ENCODE assay signal across 23 cellular contexts in genomic region chr9:112015149-112015548, GRCh38.
"Had no signal": no experiment of that assay in that cellular context is flagged by ENCODE, and none has a peak within 500 bp of the region (broad histone marks: within the 10 kb centered on the region; RNA-seq: fewer than 3 reads in every experiment).

No MANE protein-coding gene starts in this region.

- H3K4me3 Mint-ChIP-seq: activated CD4-positive, alpha-beta memory T cell treated with anti-CD3 and anti-CD28 coated beads, Interleukin-2, amount 10 ng/mL, durations not matched to agents 7 days and 5 days; activated CD8-positive, alpha-beta memory T cell treated with anti-CD3 and anti-CD28 coated beads, Interleukin-2, amount 10 ng/mL, durations not matched to agents 7 days and 5 days; activated naive CD8-positive, alpha-beta T cell treated with anti-CD3 and anti-CD28 coated beads, Interleukin-2, amount 10 ng/mL, durations not matched to agents 7 days and 5 days; activated T-helper 17 cell treated with anti-CD3 and anti-CD28 coated beads, Interleukin-2, amount 50 U/mL, for 72 hours; T-helper 2 cell treated with Interferon-gamma antibody and Interleukin-4, amounts not matched to agents 5 μg/mL and 100 μg/mL, for 36 hours; WTC11 had no signal

- H3K27me3 Mint-ChIP-seq: activated T-helper 17 cell treated with anti-CD3 and anti-CD28 coated beads, Interleukin-2, amount 50 U/mL, for 72 hours had no signal

- H3K4me3 ChIP-seq: body of pancreas, dorsolateral prefrontal cortex, lung, tibial nerve had no signal

- H3K27ac ChIP-seq: body of pancreas, dorsolateral prefrontal cortex, tibial nerve had no signal

- H3K27ac Mint-ChIP-seq: activated CD4-positive, alpha-beta memory T cell treated with anti-CD3 and anti-CD28 coated beads, Interleukin-2, amount 10 ng/mL, durations not matched to agents 7 days and 5 days; activated CD8-positive, alpha-beta memory T cell treated with anti-CD3 and anti-CD28 coated beads, Interleukin-2, amount 10 ng/mL, durations not matched to agents 7 days and 5 days; activated naive CD8-positive, alpha-beta T cell treated with anti-CD3 and anti-CD28 coated beads, Interleukin-2, amount 10 ng/mL, durations not matched to agents 7 days and 5 days; activated T-helper 17 cell treated with anti-CD3 and anti-CD28 coated beads, Interleukin-2, amount 50 U/mL, for 72 hours; T-helper 2 cell treated with Interferon-gamma antibody and Interleukin-4, amounts not matched to agents 5 μg/mL and 100 μg/mL, for 36 hours; WTC11 had no signal

- H3K9me3 ChIP-seq: body of pancreas, tibial nerve had no signal

- DNase-seq: activated CD4-positive, alpha-beta memory T cell treated with anti-CD3 and anti-CD28 coated beads, Interleukin-2, amount 10 ng/mL, durations not matched to agents 7 days and 5 days; activated CD4-positive, alpha-beta T cell treated with anti-CD3 and anti-CD28 coated beads for 48 hours; activated CD8-positive, alpha-beta memory T cell treated with anti-CD3 and anti-CD28 coated beads, Interleukin-2, amount 10 ng/mL, durations not matched to agents 7 days and 5 days; activated naive CD4-positive, alpha-beta T cell treated with Interleukin-2 at 50 U/mL for 16 hours; activated naive CD8-positive, alpha-beta T cell treated with anti-CD3 and anti-CD28 coated beads, Interleukin-2, amount 10 ng/mL, durations not matched to agents 7 days and 5 days; body of pancreas; dorsolateral prefrontal cortex; foreskin melanocyte; glutamatergic neuron; kidney; occipital lobe; retina; stimulated activated CD4-positive, alpha-beta T cell treated with anti-CD3 and anti-CD28 coated beads, Interleukin-1b, Interleukin-23, amount 100 ng/mL, for 48 hours; stimulated activated CD8-positive, alpha-beta memory T cell treated with anti-CD3 and anti-CD28 coated beads, Interleukin-4, amount 100 ng/mL, for 48 hours; stimulated activated naive CD8-positive, alpha-beta T cell treated with anti-CD3 and anti-CD28 coated beads, Interleukin-15, Interleukin-2, amounts not matched to agents 100 U/mL and 50 U/mL, for 24 hours; substantia nigra had no signal

- H3K27me3 ChIP-seq: body of pancreas, dorsolateral prefrontal cortex, tibial nerve had no signal

- H3K9me3 Mint-ChIP-seq: activated CD4-positive, alpha-beta memory T cell treated with anti-CD3 and anti-CD28 coated beads, Interleukin-2, amount 10 ng/mL, durations not matched to agents 7 days and 5 days; activated naive CD8-positive, alpha-beta T cell treated with anti-CD3 and anti-CD28 coated beads, Interleukin-2, amount 10 ng/mL, durations not matched to agents 7 days and 5 days; activated T-helper 17 cell treated with anti-CD3 and anti-CD28 coated beads, Interleukin-2, amount 50 U/mL, for 72 hours; T-helper 2 cell treated with Interferon-gamma antibody and Interleukin-4, amounts not matched to agents 5 μg/mL and 100 μg/mL, for 36 hours; WTC11 had no signal

- H3K36me3 Mint-ChIP-seq: activated CD8-positive, alpha-beta memory T cell treated with anti-CD3 and anti-CD28 coated beads, Interleukin-2, amount 10 ng/mL, durations not matched to agents 7 days and 5 days; activated naive CD8-positive, alpha-beta T cell treated with anti-CD3 and anti-CD28 coated beads, Interleukin-2, amount 10 ng/mL, durations not matched to agents 7 days and 5 days; WTC11 had no signal

- FAIRE-seq: kidney, urothelium cell line had no signal

- H3K4me1 Mint-ChIP-seq: WTC11 had no signal

- ATAC-seq: activated CD8-positive, alpha-beta memory T cell treated with anti-CD3 and anti-CD28 coated beads, Interleukin-2, amount 10 ng/mL, durations not matched to agents 7 days and 5 days; activated T-helper 17 cell treated with anti-CD3 and anti-CD28 coated beads, Interleukin-2, amount 50 U/mL, for 72 hours; body of pancreas; left lobe of liver; stimulated activated naive CD8-positive, alpha-beta T cell treated with anti-CD3 and anti-CD28 coated beads, Interleukin-15, Interleukin-2, amounts not matched to agents 100 U/mL and 50 U/mL, for 24 hours; WTC11 had no signal

- H3K36me3 ChIP-seq: tibial nerve had no signal
